In the genomic region with DNA sequence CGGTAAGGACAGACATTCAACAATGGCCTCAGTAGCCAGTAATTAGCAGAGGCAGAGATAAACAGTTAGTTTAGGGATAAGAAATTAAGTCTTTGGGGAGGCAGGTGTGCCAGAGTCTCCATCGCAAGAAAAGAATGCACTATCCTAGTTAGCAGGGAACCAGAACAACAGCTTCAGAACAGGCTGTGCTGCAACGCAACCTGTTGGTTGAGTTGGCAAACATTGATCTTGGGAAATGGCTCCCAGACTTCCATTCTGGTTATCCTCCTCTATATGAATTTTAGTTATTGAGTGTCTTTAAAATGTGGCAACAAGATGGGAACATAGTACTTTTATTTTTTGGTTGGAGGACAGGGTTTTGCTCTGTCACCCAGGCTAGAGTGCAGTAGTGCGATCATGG, we compare ENCODE assay signal across 1 cellular context.
TF ChIP-seq lines count a peak whose summit lies in the region.

No MANE protein-coding gene starts in this region.

TF ChIP-seq in GM12878, 131 proteins besides CTCF, POLR2A, EP300 and RAD21:
- TF ChIP-seq MTA2 (IDR thresholded peaks at IDR 0.05; ENCODE audit: low read depth) = no peak
- TF ChIP-seq, protein P1, sequence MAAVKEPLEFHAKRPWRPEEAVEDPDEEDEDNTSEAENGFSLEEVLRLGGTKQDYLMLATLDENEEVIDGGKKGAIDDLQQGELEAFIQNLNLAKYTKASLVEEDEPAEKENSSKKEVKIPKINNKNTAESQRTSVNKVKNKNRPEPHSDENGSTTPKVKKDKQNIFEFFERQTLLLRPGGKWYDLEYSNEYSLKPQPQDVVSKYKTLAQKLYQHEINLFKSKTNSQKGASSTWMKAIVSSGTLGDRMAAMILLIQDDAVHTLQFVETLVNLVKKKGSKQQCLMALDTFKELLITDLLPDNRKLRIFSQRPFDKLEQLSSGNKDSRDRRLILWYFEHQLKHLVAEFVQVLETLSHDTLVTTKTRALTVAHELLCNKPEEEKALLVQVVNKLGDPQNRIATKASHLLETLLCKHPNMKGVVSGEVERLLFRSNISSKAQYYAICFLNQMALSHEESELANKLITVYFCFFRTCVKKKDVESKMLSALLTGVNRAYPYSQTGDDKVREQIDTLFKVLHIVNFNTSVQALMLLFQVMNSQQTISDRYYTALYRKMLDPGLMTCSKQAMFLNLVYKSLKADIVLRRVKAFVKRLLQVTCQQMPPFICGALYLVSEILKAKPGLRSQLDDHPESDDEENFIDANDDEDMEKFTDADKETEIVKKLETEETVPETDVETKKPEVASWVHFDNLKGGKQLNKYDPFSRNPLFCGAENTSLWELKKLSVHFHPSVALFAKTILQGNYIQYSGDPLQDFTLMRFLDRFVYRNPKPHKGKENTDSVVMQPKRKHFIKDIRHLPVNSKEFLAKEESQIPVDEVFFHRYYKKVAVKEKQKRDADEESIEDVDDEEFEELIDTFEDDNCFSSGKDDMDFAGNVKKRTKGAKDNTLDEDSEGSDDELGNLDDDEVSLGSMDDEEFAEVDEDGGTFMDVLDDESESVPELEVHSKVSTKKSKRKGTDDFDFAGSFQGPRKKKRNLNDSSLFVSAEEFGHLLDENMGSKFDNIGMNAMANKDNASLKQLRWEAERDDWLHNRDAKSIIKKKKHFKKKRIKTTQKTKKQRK (IDR thresholded peaks at IDR 0.05; ENCODE audit: low read depth, low read length) = no peak
- no peak for TF ChIP-seq DPF2 (IDR thresholded peaks at IDR 0.05)
- no peak for TF ChIP-seq CBX3 (IDR thresholded peaks at IDR 0.05; ENCODE audit: borderline replicate concordance, low read depth)
- no peak for TF ChIP-seq NR2C2 (IDR thresholded peaks at IDR 0.05; ENCODE audit: borderline replicate concordance, control insufficient read depth, insufficient read length, low read depth)
- no peak for TF ChIP-seq CEBPB (IDR thresholded peaks at IDR 0.05; ENCODE audit: borderline replicate concordance in 1 of 2, low read depth in 2 of 2, low read length in 2 of 2)
- TF ChIP-seq EZH2 (IDR thresholded peaks at IDR 0.05; ENCODE audit: borderline replicate concordance, control insufficient read depth, low read depth, low read length) = no peak
- no peak for TF ChIP-seq SIN3A (IDR thresholded peaks at IDR 0.05; ENCODE audit: low read depth, low read length)
- TF ChIP-seq SREBF1 (IDR thresholded peaks at IDR 0.05; ENCODE audit: low read length) = no peak
- no peak for TF ChIP-seq ZSCAN29 (IDR thresholded peaks at IDR 0.05)
